In genomic region chr1:26618561-26618960, GRCh38 we compare ENCODE assay signal across 1 cellular context.
TF ChIP-seq lines count a peak whose summit lies in the region.

No MANE protein-coding gene starts in this region.

TF ChIP-seq in H1, 55 proteins besides CTCF, POLR2A, EP300 and RAD21 (continued from another document):
- TF ChIP-seq, protein P1, sequence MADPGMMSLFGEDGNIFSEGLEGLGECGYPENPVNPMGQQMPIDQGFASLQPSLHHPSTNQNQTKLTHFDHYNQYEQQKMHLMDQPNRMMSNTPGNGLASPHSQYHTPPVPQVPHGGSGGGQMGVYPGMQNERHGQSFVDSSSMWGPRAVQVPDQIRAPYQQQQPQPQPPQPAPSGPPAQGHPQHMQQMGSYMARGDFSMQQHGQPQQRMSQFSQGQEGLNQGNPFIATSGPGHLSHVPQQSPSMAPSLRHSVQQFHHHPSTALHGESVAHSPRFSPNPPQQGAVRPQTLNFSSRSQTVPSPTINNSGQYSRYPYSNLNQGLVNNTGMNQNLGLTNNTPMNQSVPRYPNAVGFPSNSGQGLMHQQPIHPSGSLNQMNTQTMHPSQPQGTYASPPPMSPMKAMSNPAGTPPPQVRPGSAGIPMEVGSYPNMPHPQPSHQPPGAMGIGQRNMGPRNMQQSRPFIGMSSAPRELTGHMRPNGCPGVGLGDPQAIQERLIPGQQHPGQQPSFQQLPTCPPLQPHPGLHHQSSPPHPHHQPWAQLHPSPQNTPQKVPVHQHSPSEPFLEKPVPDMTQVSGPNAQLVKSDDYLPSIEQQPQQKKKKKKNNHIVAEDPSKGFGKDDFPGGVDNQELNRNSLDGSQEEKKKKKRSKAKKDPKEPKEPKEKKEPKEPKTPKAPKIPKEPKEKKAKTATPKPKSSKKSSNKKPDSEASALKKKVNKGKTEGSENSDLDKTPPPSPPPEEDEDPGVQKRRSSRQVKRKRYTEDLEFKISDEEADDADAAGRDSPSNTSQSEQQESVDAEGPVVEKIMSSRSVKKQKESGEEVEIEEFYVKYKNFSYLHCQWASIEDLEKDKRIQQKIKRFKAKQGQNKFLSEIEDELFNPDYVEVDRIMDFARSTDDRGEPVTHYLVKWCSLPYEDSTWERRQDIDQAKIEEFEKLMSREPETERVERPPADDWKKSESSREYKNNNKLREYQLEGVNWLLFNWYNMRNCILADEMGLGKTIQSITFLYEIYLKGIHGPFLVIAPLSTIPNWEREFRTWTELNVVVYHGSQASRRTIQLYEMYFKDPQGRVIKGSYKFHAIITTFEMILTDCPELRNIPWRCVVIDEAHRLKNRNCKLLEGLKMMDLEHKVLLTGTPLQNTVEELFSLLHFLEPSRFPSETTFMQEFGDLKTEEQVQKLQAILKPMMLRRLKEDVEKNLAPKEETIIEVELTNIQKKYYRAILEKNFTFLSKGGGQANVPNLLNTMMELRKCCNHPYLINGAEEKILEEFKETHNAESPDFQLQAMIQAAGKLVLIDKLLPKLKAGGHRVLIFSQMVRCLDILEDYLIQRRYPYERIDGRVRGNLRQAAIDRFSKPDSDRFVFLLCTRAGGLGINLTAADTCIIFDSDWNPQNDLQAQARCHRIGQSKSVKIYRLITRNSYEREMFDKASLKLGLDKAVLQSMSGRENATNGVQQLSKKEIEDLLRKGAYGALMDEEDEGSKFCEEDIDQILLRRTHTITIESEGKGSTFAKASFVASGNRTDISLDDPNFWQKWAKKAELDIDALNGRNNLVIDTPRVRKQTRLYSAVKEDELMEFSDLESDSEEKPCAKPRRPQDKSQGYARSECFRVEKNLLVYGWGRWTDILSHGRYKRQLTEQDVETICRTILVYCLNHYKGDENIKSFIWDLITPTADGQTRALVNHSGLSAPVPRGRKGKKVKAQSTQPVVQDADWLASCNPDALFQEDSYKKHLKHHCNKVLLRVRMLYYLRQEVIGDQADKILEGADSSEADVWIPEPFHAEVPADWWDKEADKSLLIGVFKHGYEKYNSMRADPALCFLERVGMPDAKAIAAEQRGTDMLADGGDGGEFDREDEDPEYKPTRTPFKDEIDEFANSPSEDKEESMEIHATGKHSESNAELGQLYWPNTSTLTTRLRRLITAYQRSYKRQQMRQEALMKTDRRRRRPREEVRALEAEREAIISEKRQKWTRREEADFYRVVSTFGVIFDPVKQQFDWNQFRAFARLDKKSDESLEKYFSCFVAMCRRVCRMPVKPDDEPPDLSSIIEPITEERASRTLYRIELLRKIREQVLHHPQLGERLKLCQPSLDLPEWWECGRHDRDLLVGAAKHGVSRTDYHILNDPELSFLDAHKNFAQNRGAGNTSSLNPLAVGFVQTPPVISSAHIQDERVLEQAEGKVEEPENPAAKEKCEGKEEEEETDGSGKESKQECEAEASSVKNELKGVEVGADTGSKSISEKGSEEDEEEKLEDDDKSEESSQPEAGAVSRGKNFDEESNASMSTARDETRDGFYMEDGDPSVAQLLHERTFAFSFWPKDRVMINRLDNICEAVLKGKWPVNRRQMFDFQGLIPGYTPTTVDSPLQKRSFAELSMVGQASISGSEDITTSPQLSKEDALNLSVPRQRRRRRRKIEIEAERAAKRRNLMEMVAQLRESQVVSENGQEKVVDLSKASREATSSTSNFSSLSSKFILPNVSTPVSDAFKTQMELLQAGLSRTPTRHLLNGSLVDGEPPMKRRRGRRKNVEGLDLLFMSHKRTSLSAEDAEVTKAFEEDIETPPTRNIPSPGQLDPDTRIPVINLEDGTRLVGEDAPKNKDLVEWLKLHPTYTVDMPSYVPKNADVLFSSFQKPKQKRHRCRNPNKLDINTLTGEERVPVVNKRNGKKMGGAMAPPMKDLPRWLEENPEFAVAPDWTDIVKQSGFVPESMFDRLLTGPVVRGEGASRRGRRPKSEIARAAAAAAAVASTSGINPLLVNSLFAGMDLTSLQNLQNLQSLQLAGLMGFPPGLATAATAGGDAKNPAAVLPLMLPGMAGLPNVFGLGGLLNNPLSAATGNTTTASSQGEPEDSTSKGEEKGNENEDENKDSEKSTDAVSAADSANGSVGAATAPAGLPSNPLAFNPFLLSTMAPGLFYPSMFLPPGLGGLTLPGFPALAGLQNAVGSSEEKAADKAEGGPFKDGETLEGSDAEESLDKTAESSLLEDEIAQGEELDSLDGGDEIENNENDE (IDR thresholded peaks at IDR 0.05; ENCODE audit: insufficient replicate concordance, low read length): no peak
- no peak for TF ChIP-seq SIRT6 (IDR thresholded peaks at IDR 0.05; ENCODE audit: low read length)
- no peak for TF ChIP-seq YY1 (IDR thresholded peaks at IDR 0.05; ENCODE audit: low read depth, low read length)
